23 cellular contexts compared by ENCODE assay signal in genomic region chr9:81964216-81965171, GRCh38. TPM values are rescaled to one million over a fixed set of nuclear protein-coding genes. Genes with fewer than 3 reads are reported as not detected.
DNase-seq lines count a peak whose midpoint lies in the region; ATAC-seq, FAIRE-seq and TF ChIP-seq lines count a peak whose summit lies in the region.
"Had no signal": no experiment of that assay in that cellular context is flagged by ENCODE, and none has a peak within 500 bp of the region (broad histone marks: within the 10 kb centered on the region; RNA-seq: fewer than 3 reads in every experiment).

No MANE protein-coding gene starts in this region.

- H3K9me3 Mint-ChIP-seq in stimulated activated effector memory CD8-positive, alpha-beta T cell treated with anti-CD3 and anti-CD28 coated beads, Interleukin-12 subunit alpha, Interleukin-12 subunit beta, amount 100 ng/mL, for 72 hours = peaks cover 5% of the 10 kb centered on the region
- H3K9me3 Mint-ChIP-seq: memory B cell had no signal

- H3K27ac Mint-ChIP-seq in stimulated activated effector memory CD8-positive, alpha-beta T cell treated with anti-CD3 and anti-CD28 coated beads, Interleukin-12 subunit alpha, Interleukin-12 subunit beta, amount 100 ng/mL, for 72 hours = no peak overlapping the region
- H3K27ac Mint-ChIP-seq: memory B cell; T-helper 2 cell treated with Interferon-gamma antibody and Interleukin-4, amounts not matched to agents 5 μg/mL and 100 μg/mL, for 36 hours had no signal

- no peak overlapping the region for H4K12ac ChIP-seq in trophoblast cell (ENCODE audit: low read depth, low read length)

- no peaks in the 10 kb centered on the region for H3K4me1 ChIP-seq in adipocyte (ENCODE audit: control insufficient read depth, insufficient read depth, low read length)
- H3K4me1 ChIP-seq in small intestine (ENCODE audit: control insufficient read depth in 2 of 2, insufficient read depth in 1 of 2, low read depth in 1 of 2, low read length in 1 of 2) = no peaks in the 10 kb centered on the region
- no peaks in the 10 kb centered on the region for H3K4me1 ChIP-seq in trophoblast cell (ENCODE audit: control insufficient read depth in 1 of 2, insufficient read depth in 2 of 2, low read length in 2 of 2)
- H3K4me1 ChIP-seq: right atrium auricular region, vagina had no signal

- no peaks in the 10 kb centered on the region for H3K79me1 ChIP-seq in trophoblast cell (ENCODE audit: low read length)

- H3K36me3 ChIP-seq in adipocyte (ENCODE audit: control insufficient read depth, insufficient read depth, low read length, severe bottlenecking) (no peaks in the 10 kb centered on the region), small intestine (ENCODE audit: control insufficient read depth in 2 of 2, insufficient read depth in 2 of 2, low read length in 2 of 2) (no peaks in the 10 kb centered on the region), trophoblast cell (ENCODE audit: control insufficient read depth in 1 of 2, insufficient read depth in 2 of 2, low read length in 2 of 2) (no peaks in the 10 kb centered on the region)
- H3K36me3 ChIP-seq: right atrium auricular region, vagina had no signal

- H2BK120ac ChIP-seq in trophoblast cell (ENCODE audit: insufficient read depth, low read length, poor library complexity) = no peak overlapping the region

- H3K4me2 ChIP-seq in trophoblast cell (ENCODE audit: low read length) = no peak overlapping the region
- H3K4me2 ChIP-seq: KMS-11, SK-N-SH had no signal

- H3K4me3 ChIP-seq in AG10803 (ENCODE audit: low read length) (no peak overlapping the region), adipocyte (ENCODE audit: low read length) (no peak overlapping the region), small intestine (ENCODE audit: low read depth in 1 of 2, low read length in 2 of 2) (no peak overlapping the region), trophoblast cell (ENCODE audit: low read depth, low read length) (no peak overlapping the region)
- H3K4me3 ChIP-seq: dorsolateral prefrontal cortex, right atrium auricular region, vagina had no signal

- H4K91ac ChIP-seq in trophoblast cell (ENCODE audit: low read depth, low read length) = no peak overlapping the region

- no peaks in the 10 kb centered on the region for H3K36me3 Mint-ChIP-seq in stimulated activated effector memory CD8-positive, alpha-beta T cell treated with anti-CD3 and anti-CD28 coated beads, Interleukin-12 subunit alpha, Interleukin-12 subunit beta, amount 100 ng/mL, for 72 hours
- H3K36me3 Mint-ChIP-seq: memory B cell had no signal

- no peaks in the 10 kb centered on the region for H3K27me3 ChIP-seq in adipocyte (replicated peaks; ENCODE audit: control insufficient read depth, insufficient read depth, low read length)
- no peaks in the 10 kb centered on the region for H3K27me3 ChIP-seq in small intestine (ENCODE audit: control insufficient read depth in 2 of 2, insufficient read depth in 2 of 2, low read length in 2 of 2)
- no peaks in the 10 kb centered on the region for H3K27me3 ChIP-seq in trophoblast cell (ENCODE audit: insufficient read depth, low read length)
- H3K27me3 ChIP-seq: right atrium auricular region, vagina had no signal

- H3K4ac ChIP-seq in trophoblast cell (ENCODE audit: low read depth, low read length) = no peak overlapping the region

- no peak overlapping the region for H2AFZ ChIP-seq in trophoblast cell (ENCODE audit: insufficient read depth, low read length, poor library complexity)

- H3K23ac ChIP-seq in trophoblast cell (ENCODE audit: low read length) = no peak overlapping the region

- no peak overlapping the region for H3K4me3 Mint-ChIP-seq in stimulated activated effector memory CD8-positive, alpha-beta T cell treated with anti-CD3 and anti-CD28 coated beads, Interleukin-12 subunit alpha, Interleukin-12 subunit beta, amount 100 ng/mL, for 72 hours
- H3K4me3 Mint-ChIP-seq: memory B cell; naive B cell; T-helper 2 cell treated with Interferon-gamma antibody and Interleukin-4, amounts not matched to agents 5 μg/mL and 100 μg/mL, for 36 hours had no signal

- H3K14ac ChIP-seq in trophoblast cell (ENCODE audit: low read length) = no peak overlapping the region

- H2BK5ac ChIP-seq in trophoblast cell (ENCODE audit: low read depth, low read length, poor library complexity) = no peak overlapping the region

- no peak overlapping the region for H2BK12ac ChIP-seq in trophoblast cell (ENCODE audit: low read length)

- 67 to 79% (median 73%) methylated on average over 6 of the region's 6 CpGs for WGBS in small intestine, 3 donors
- WGBS in trophoblast cell (ENCODE audit: extremely low coverage, insufficient coverage, insufficient read length) = no CpG with 5 or more reads among the region's 6 CpGs

- no peak overlapping the region for H3K18ac ChIP-seq in trophoblast cell (ENCODE audit: low read length)

- TF ChIP-seq CTCF in AG10803 (conservative IDR thresholded peaks at IDR 0.05; ENCODE audit: low read length) = no peak

- peak; percentile 44 for ATAC-seq in GM19463 (IDR thresholded peaks at IDR 0.05; ENCODE audit: unreplicated experiment)
- no peak for ATAC-seq in stimulated activated effector memory CD8-positive, alpha-beta T cell treated with anti-CD3 and anti-CD28 coated beads, Interleukin-12 subunit alpha, Interleukin-12 subunit beta, amount 100 ng/mL, for 72 hours

- no peak overlapping the region for H2AK5ac ChIP-seq in trophoblast cell (ENCODE audit: low read length)

- H3K4me1 Mint-ChIP-seq in stimulated activated effector memory CD8-positive, alpha-beta T cell treated with anti-CD3 and anti-CD28 coated beads, Interleukin-12 subunit alpha, Interleukin-12 subunit beta, amount 100 ng/mL, for 72 hours = no peaks in the 10 kb centered on the region
- H3K4me1 Mint-ChIP-seq: memory B cell, naive B cell had no signal

- H3K9me3 ChIP-seq in adipocyte (ENCODE audit: control insufficient read depth, low read length) (peaks cover 6% of the 10 kb centered on the region), small intestine (ENCODE audit: control insufficient read depth, low read depth) (no peaks in the 10 kb centered on the region), trophoblast cell (ENCODE audit: insufficient read depth, low read depth, low read length) (no peaks in the 10 kb centered on the region)
- H3K9me3 ChIP-seq: right atrium auricular region, SK-N-SH, vagina had no signal

- H3K79me2 ChIP-seq in trophoblast cell (ENCODE audit: control insufficient read depth, insufficient read depth, low read length, poor library complexity) = no peaks in the 10 kb centered on the region

- peak; percentile 87 for DNase-seq in AG10803 (ENCODE audit: low read depth)
- DNase-seq in adipocyte (ENCODE audit: low read depth) = peak; percentile 51
- DNase-seq in iris pigment epithelial cell (ENCODE audit: low read depth) = peak; percentile 49
- no peak for DNase-seq in small intestine
- DNase-seq in SHP77 (lab: John Stamatoyannopoulos, UW) = no peak
- DNase-seq in trophoblast cell = no peak
- DNase-seq in stimulated activated effector memory CD8-positive, alpha-beta T cell treated with anti-CD3 and anti-CD28 coated beads, Interleukin-12 subunit alpha, Interleukin-12 subunit beta, amount 100 ng/mL, for 72 hours (ENCODE audit: low spot score in 2 of 2) = no peak
- DNase-seq: ACHN; activated T-cell treated with anti-CD3 and anti-CD28 coated beads for 4 hours; central memory CD4-positive, alpha-beta T cell; DMS79 treated with DMSO at 0.1 percent for 48 hours; dorsolateral prefrontal cortex; naive B cell; NCI-H187 treated with DMSO at 0.1 percent for 48 hours; NCI-H510A treated with DMSO at 0.1 percent for 48 hours; SK-N-SH; stimulated activated CD8-positive, alpha-beta memory T cell treated with anti-CD3 and anti-CD28 coated beads, Interleukin-4, amount 100 ng/mL, for 48 hours had no signal

- H3K9ac ChIP-seq in adipocyte (ENCODE audit: low read length) (no peak overlapping the region), trophoblast cell (ENCODE audit: low read length) (no peak overlapping the region)
- H3K9ac ChIP-seq: KMS-11, SK-N-SH had no signal

- H4K8ac ChIP-seq in trophoblast cell (ENCODE audit: low read depth, low read length) = no peak overlapping the region

- FAIRE-seq in small intestine (lab: Jason Lieb, UNC) = no peak

- H3K27ac ChIP-seq in small intestine (ENCODE audit: low read depth in 1 of 2, low read length in 1 of 2) (no peak overlapping the region), trophoblast cell (ENCODE audit: low read depth, low read length) (no peak overlapping the region)
- H3K27ac ChIP-seq: dorsolateral prefrontal cortex, KMS-11, right atrium auricular region, vagina had no signal

RNA-seq across cellular contexts. Expression of gene SPATA31D3, which starts 21.2 kb away (rescaled TPM):
- polyA plus RNA-seq in small intestine = not detected
- polyA plus RNA-seq in trophoblast cell (2013) = not detected in 2 replicates
- polyA plus RNA-seq: SK-N-SH had no signal

RNA-seq across cellular contexts. Expression of gene SPATA31D1, which starts 24.1 kb away (rescaled TPM):
- polyA plus RNA-seq in small intestine = not detected
- polyA plus RNA-seq in trophoblast cell (2013) = not detected in 2 replicates
- polyA plus RNA-seq: SK-N-SH had no signal

RNA-seq across cellular contexts. Expression of gene SPATA31D4, which starts 36.3 kb away (rescaled TPM):
- not detected for polyA plus RNA-seq in small intestine
- not detected in 2 replicates for polyA plus RNA-seq in trophoblast cell (2013)
- polyA plus RNA-seq: SK-N-SH had no signal

Comparison
In these comparisons a context has a peak if more than half of its experiments do, and no peak if none do; other contexts are left out.
1. DNase-seq: peak in AG10803 (single experiment), adipocyte (single experiment) and iris pigment epithelial cell (single experiment); none in small intestine (single experiment), SHP77 (0 of 2), trophoblast cell (0 of 2) and stimulated activated effector memory CD8-positive, alpha-beta T cell treated with anti-CD3 and anti-CD28 coated beads, Interleukin-12 subunit alpha, Interleukin-12 subunit beta, amount 100 ng/mL, for 72 hours (0 of 2).